Comparison of ENCODE assay signal across 8 cellular contexts in genomic region chr4:27126895-27127294, GRCh38.
DNase-seq lines count a peak whose midpoint lies in the region; ATAC-seq, FAIRE-seq and TF ChIP-seq lines count a peak whose summit lies in the region.
"Not testable (repeated sequence)": the region's sequence is repeated elsewhere in the genome, so short reads cannot be mapped to it uniquely, and the experiment has no call there.

No MANE protein-coding gene starts in this region.

- H3K4me1 ChIP-seq in hepatocyte (ENCODE audit: insufficient read depth) = peaks cover 11% of the 10 kb centered on the region
- H3K4me1 ChIP-seq in HepG2 (ENCODE audit: insufficient read depth, low read length); small intestine (ENCODE audit: control insufficient read depth in 2 of 2, insufficient read depth in 1 of 2, low read depth in 1 of 2, low read length in 1 of 2): not testable (repeated sequence)

- not testable (repeated sequence) for TF ChIP-seq RAD21 in HepG2 (CRISPR knock-in tag; IDR thresholded peaks at IDR 0.05)

- not testable (repeated sequence) for TF ChIP-seq POLR2A in HepG2 (IDR thresholded peaks at IDR 0.05; ENCODE audit: insufficient read depth in 1 of 2, low read depth in 2 of 2, low read length in 2 of 2)

- H3K27me3 ChIP-seq in hepatocyte; HepG2 (ENCODE audit: control insufficient read depth in 1 of 2, insufficient read depth in 2 of 2, low read length in 2 of 2); small intestine (ENCODE audit: control insufficient read depth in 2 of 2, insufficient read depth in 2 of 2, low read length in 2 of 2): not testable (repeated sequence)

- H3K4me1 Mint-ChIP-seq in Calu3 (ENCODE audit: low read depth, unreplicated experiment) (peaks cover 60% of the 10 kb centered on the region), brain (peaks cover 37% of the 10 kb centered on the region)

- DNase-seq in Calu3 (peak; percentile 55), HT-29 (ENCODE audit: low spot score) (peak; percentile 58), LHCN-M2 (ENCODE audit: low read depth) (peak; percentile 19), NCI-H69 (lab: John Stamatoyannopoulos, UW) (peak; percentile 71), hepatocyte (ENCODE audit: low spot score) (peak; percentile 59), small intestine (peak; percentile 80)
- not testable (repeated sequence) for DNase-seq in HepG2 (ENCODE audit: low spot score)

- 50% methylated on average over 4 of the region's 4 CpGs for WGBS in hepatocyte (ENCODE audit: low lambda C conversion rate, missing lambda C conversion rate)
- 2% methylated on average over 4 of the region's 4 CpGs for WGBS in HepG2 (ENCODE audit: low lambda C conversion rate)
- 13 to 62% (median 33%) methylated on average over 4 of the region's 4 CpGs for WGBS in small intestine, 3 donors

- H3K9me2 ChIP-seq in hepatocyte (replicated peaks; ENCODE audit: insufficient read depth) = not testable (repeated sequence)

- TF ChIP-seq EP300 in HepG2 (IDR thresholded peaks at IDR 0.05; ENCODE audit: low read depth in 2 of 2, low read length in 2 of 2); HepG2 (CRISPR knock-in tag; IDR thresholded peaks at IDR 0.05; ENCODE audit: borderline replicate concordance): not testable (repeated sequence)

- H3K27ac ChIP-seq in hepatocyte = peak overlapping the region; percentile 62
- H3K27ac ChIP-seq in HepG2 (ENCODE audit: extremely low read length, insufficient read depth, low read length); small intestine (ENCODE audit: low read depth in 1 of 2, low read length in 1 of 2): not testable (repeated sequence)

- in situ Hi-C loops in HepG2 (cut with HindIII; ENCODE audit: extremely low pct_ligation_motif_present, low pct_unique_long_range_greater_than_20kb) = not testable (repeated sequence)

- H3K9me3 ChIP-seq in hepatocyte (ENCODE audit: low read depth); HepG2 (ENCODE audit: low read length); small intestine (ENCODE audit: control insufficient read depth, low read depth): not testable (repeated sequence)

- intact Hi-C loops in Calu3 (cut with micrococcal nuclease; ENCODE audit: unreplicated experiment); HepG2 (cut with micrococcal nuclease; ENCODE audit: unreplicated experiment): not testable (repeated sequence)

- not testable (repeated sequence) for H3K27me3 Mint-ChIP-seq in Calu3 (ENCODE audit: unreplicated experiment); brain

- not testable (repeated sequence) for H4K20me1 ChIP-seq in hepatocyte (ENCODE audit: insufficient read depth, poor library complexity, severe bottlenecking); HepG2 (ENCODE audit: insufficient read depth, low read length)

- H3K36me3 Mint-ChIP-seq in Calu3 (ENCODE audit: insufficient read depth, unreplicated experiment); brain: not testable (repeated sequence)

- not testable (repeated sequence) for H3K4me2 ChIP-seq in hepatocyte; HepG2 (ENCODE audit: low read depth, low read length)

- H3K9me3 Mint-ChIP-seq in Calu3 (ENCODE audit: low read depth, unreplicated experiment); brain: not testable (repeated sequence)

- H3K79me2 ChIP-seq in hepatocyte; HepG2 (ENCODE audit: insufficient read depth, low read length): not testable (repeated sequence)

- POLR2A ChIA-PET in HepG2 (lab: Yijun Ruan, JAX) = not testable (repeated sequence)

- peak overlapping the region; percentile 11 for H3K27ac Mint-ChIP-seq in Calu3 (ENCODE audit: unreplicated experiment)
- peak overlapping the region in 3 of 5 experiments; percentile 26 to 58 (median 44) for H3K27ac Mint-ChIP-seq in brain

- not testable (repeated sequence) for H2AFZ ChIP-seq in hepatocyte; HepG2 (ENCODE audit: low read length)

- not testable (repeated sequence) for FAIRE-seq in HepG2 (lab: Jason Lieb, UNC); small intestine (lab: Jason Lieb, UNC)

- H3K36me3 ChIP-seq in hepatocyte (replicated peaks; ENCODE audit: insufficient read depth, low read depth); HepG2 (replicated peaks in 1 of 2; ENCODE audit: control insufficient read depth in 1 of 2, insufficient read depth in 2 of 2, low read length in 2 of 2); small intestine (ENCODE audit: control insufficient read depth in 2 of 2, insufficient read depth in 2 of 2, low read length in 2 of 2): not testable (repeated sequence)

- CTCF ChIA-PET in Calu3 (lab: Charles Lee); HepG2 (lab: Yijun Ruan, JAX; ENCODE audit: low intra/inter-chr PET ratio, low total read pairs): not testable (repeated sequence)

- TF ChIP-seq CTCF in Calu3 (IDR thresholded peaks at IDR 0.05; ENCODE audit: unreplicated experiment); brain (conservative IDR thresholded peaks at IDR 0.05); hepatocyte (IDR thresholded peaks at IDR 0.05; ENCODE audit: poor library complexity); HepG2 (CRISPR knock-in tag; IDR thresholded peaks at IDR 0.05): not testable (repeated sequence)

- not testable (repeated sequence) for H3K9ac ChIP-seq in HepG2 (ENCODE audit: insufficient read depth, low read depth, low read length)

- not testable (repeated sequence) for H3K4me3 Mint-ChIP-seq in Calu3 (ENCODE audit: low read depth, unreplicated experiment); brain

- H3K4me3 ChIP-seq in hepatocyte; HepG2 (replicated peaks in 1 of 3; ENCODE audit: insufficient read depth in 1 of 3, low read depth in 2 of 3, low read length in 3 of 3); small intestine (ENCODE audit: low read depth in 1 of 2, low read length in 2 of 2): not testable (repeated sequence)

- not testable (repeated sequence) for BruUV-seq in Calu3 (replicated peaks; lab: Mats Ljungman, UMichigan); HepG2 (replicated peaks; lab: Mats Ljungman, UMichigan)

- not testable (repeated sequence) for ATAC-seq in HepG2

TF ChIP-seq in HepG2, 621 proteins besides CTCF, POLR2A, EP300 and RAD21:
- TF ChIP-seq FOSL2 (CRISPR knock-in tag; IDR thresholded peaks at IDR 0.05) = peak; percentile 70
